ENCODE assay signal across 8 cellular contexts in genomic region chr1:247332901-247333361, GRCh38. TPM values are rescaled to one million over a fixed set of nuclear protein-coding genes. Genes with fewer than 3 reads are reported as not detected.
DNase-seq lines count a peak whose midpoint lies in the region; FAIRE-seq and TF ChIP-seq lines count a peak whose summit lies in the region.

No MANE protein-coding gene starts in this region.

- peaks cover 0 to 17% (median 3%) of the 10 kb centered on the region in 3 donors for H3K36me3 Mint-ChIP-seq in CD8-positive, alpha-beta memory T cell

- H3K4me1 Mint-ChIP-seq in CD8-positive, alpha-beta memory T cell = peaks cover 13 to 22% (median 14%) of the 10 kb centered on the region in 3 donors

- peaks cover 9% of the 10 kb centered on the region for H3K4me1 ChIP-seq in CD8-positive, alpha-beta memory T cell (ENCODE audit: insufficient read depth, low read length)
- H3K4me1 ChIP-seq in iPS DF 6.9 (ENCODE audit: control insufficient read depth, insufficient read depth, low read length) (peaks cover 17% of the 10 kb centered on the region), sigmoid colon (peaks cover 0 to 53% (median 32%) of the 10 kb centered on the region in 4 donors)

- no peaks in the 10 kb centered on the region for H3K9me3 Mint-ChIP-seq in CD8-positive, alpha-beta memory T cell

- no CpG with 5 or more reads among the region's 13 CpGs for WGBS in iPS DF 6.9 (ENCODE audit: insufficient coverage, insufficient read length)
- 16 to 42% methylated on average over 13 of the region's 13 CpGs for WGBS in sigmoid colon, 2 donors

- TF ChIP-seq EP300 in sigmoid colon (IDR thresholded peaks at IDR 0.05) = no peak

- H3K27ac Mint-ChIP-seq in CD8-positive, alpha-beta memory T cell = peak overlapping the region in 6 of 8 donors; percentile 42 to 74 (median 61)

- CTCF ChIA-PET in CD8-positive, alpha-beta memory T cell (lab: Charles Lee) = interaction anchor here (1.0 kb wide), 1 partner anchor 10 kb away, joined by 3 read pairs; no protein-coding TSS in a partner anchor

- POLR2A ChIA-PET in CD8-positive, alpha-beta memory T cell (lab: Charles Lee) = no interaction called here

- H3K27ac ChIP-seq in CD8-positive, alpha-beta memory T cell (ENCODE audit: low read depth, low read length) = no peak overlapping the region
- no peak overlapping the region for H3K27ac ChIP-seq in iPS DF 6.9 (ENCODE audit: low read length)
- peak overlapping the region; percentile 95 to 97 (median 96) for H3K27ac ChIP-seq in sigmoid colon

- peaks cover 2% of the 10 kb centered on the region for H3K36me3 ChIP-seq in CD8-positive, alpha-beta memory T cell (ENCODE audit: insufficient read depth, low read length)
- H3K36me3 ChIP-seq in iPS DF 6.9 (ENCODE audit: control insufficient read depth, insufficient read depth, low read length) (peaks cover 17% of the 10 kb centered on the region), sigmoid colon (peaks cover 4 to 20% (median 14%) of the 10 kb centered on the region in 4 donors)

- peak overlapping the region; percentile 62 to 88 (median 74) for H3K4me3 Mint-ChIP-seq in CD8-positive, alpha-beta memory T cell

- TF ChIP-seq POLR2A in sigmoid colon (IDR thresholded peaks at IDR 0.05) = no peak
- TF ChIP-seq POLR2A in GM12892 (IDR thresholded peaks at IDR 0.05; ENCODE audit: low read depth, low read length) = no peak

- no peaks in the 10 kb centered on the region for H3K27me3 ChIP-seq in CD8-positive, alpha-beta memory T cell (ENCODE audit: insufficient read depth, low read length, poor library complexity, severe bottlenecking)
- H3K27me3 ChIP-seq in iPS DF 6.9 (ENCODE audit: control insufficient read depth, insufficient read depth, low read length) (no peaks in the 10 kb centered on the region), sigmoid colon (no peaks in the 10 kb centered on the region)

- no peaks in the 10 kb centered on the region for H3K9me3 ChIP-seq in CD8-positive, alpha-beta memory T cell (ENCODE audit: low read length)
- no peaks in the 10 kb centered on the region for H3K9me3 ChIP-seq in iPS DF 6.9 (ENCODE audit: control insufficient read depth, insufficient read depth, low read length)
- H3K9me3 ChIP-seq in sigmoid colon = no peaks in the 10 kb centered on the region

- FAIRE-seq in GM12892 (lab: Jason Lieb, UNC) = no peak

- DNase-seq in CD8-positive, alpha-beta memory T cell = no peak
- peak; percentile 51 to 52 for DNase-seq in Kasumi-1 (lab: John Stamatoyannopoulos, UW)
- peak; percentile 37 for DNase-seq in amniotic epithelial cell (ENCODE audit: low read depth)
- DNase-seq in iPS DF 6.9 (ENCODE audit: low read depth, low spot score) = no peak
- DNase-seq in sigmoid colon = peak; percentile 79
- DNase-seq in GM19240 (ENCODE audit: insufficient read length, low spot score) = no peak
- DNase-seq in GF-D8 (lab: John Stamatoyannopoulos, UW) = no peak
- DNase-seq in GM12892 (ENCODE audit: insufficient read length) = no peak

- H3K27me3 Mint-ChIP-seq in CD8-positive, alpha-beta memory T cell = no peaks in the 10 kb centered on the region

- TF ChIP-seq CTCF in sigmoid colon (IDR thresholded peaks at IDR 0.05) = no peak

- intact Hi-C loops in sigmoid colon (cut with DNase I) = loop anchor here (5.0 kb wide), 4 partner anchors 39 to 401 kb away; partner anchors contain the start of gene AHCTF1

- no peak overlapping the region for H3K4me3 ChIP-seq in CD8-positive, alpha-beta memory T cell (ENCODE audit: low read length)
- H3K4me3 ChIP-seq in iPS DF 6.9 (ENCODE audit: low read length) (peak overlapping the region; percentile 51; the same call in 1 of the 2 replicates), sigmoid colon (peak overlapping the region; percentile 93 to 99 (median 98))

RNA-seq across cellular contexts. Expression of gene ZNF496, which starts 1.3 kb away (rescaled TPM):
- total RNA-seq in CD8-positive, alpha-beta memory T cell = 10 to 100 TPM; 21.4 to 21.7 TPM
- 9.6 TPM for polyA plus RNA-seq in CD8-positive, alpha-beta memory T cell
- total RNA-seq in sigmoid colon = 10 to 100 TPM; 31.6 to 70.7 (median 37.3) TPM
- 10 to 100 TPM in 1 of 3 donors, 1 to 10 TPM in 2; 3.2 to 10.1 (median 4.8) TPM for polyA plus RNA-seq in sigmoid colon
- 8.6 TPM for polyA plus RNA-seq in GM12892 (2012; ENCODE audit: missing spikeins)

Comparison
In these comparisons a context has a peak if more than half of its experiments do, and no peak if none do; other contexts are left out.
1. DNase-seq: peak in Kasumi-1 (2 of 2), amniotic epithelial cell (single experiment) and sigmoid colon (single experiment); none in CD8-positive, alpha-beta memory T cell (0 of 5), iPS DF 6.9 (single experiment), GM19240 (single experiment), GF-D8 (single experiment) and GM12892 (single experiment).
2. H3K27ac ChIP-seq: peak in sigmoid colon (4 of 4); none in CD8-positive, alpha-beta memory T cell (single experiment) and iPS DF 6.9 (single experiment).